Comparison of ENCODE assay signal across 23 cellular contexts in the genomic region with DNA sequence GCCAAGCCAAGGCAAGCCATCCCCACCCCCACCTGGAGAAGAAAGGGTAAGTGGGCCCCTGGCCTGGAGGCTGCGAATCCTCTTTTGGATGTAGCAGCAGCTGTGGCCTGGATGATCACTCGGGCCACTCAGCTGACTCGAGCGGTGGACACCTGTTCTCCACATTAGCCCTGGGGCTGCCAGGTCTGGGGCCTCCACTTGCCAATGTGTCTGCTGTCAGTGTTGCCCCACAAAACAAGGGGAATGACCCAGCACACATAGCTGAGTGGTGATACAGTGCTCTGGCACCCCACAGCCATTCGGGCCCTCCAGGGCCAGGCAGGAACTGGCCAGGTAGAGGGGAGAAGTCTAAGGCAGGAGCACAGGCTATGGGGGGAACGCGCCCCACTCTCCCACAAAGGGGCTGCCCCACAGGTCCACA. TPM values are rescaled to one million over a fixed set of nuclear protein-coding genes. Genes with fewer than 3 reads are reported as not detected.
A peak's percentile ranks its signal among the peaks of the same experiment; 100 is the strongest.
DNase-seq lines count a peak whose midpoint lies in the region; ATAC-seq and TF ChIP-seq lines count a peak whose summit lies in the region.
"Had no signal": no experiment of that assay in that cellular context is flagged by ENCODE, and none has a peak within 500 bp of the region (broad histone marks: within the 10 kb centered on the region; RNA-seq: fewer than 3 reads in every experiment).

No MANE protein-coding gene starts in this region.

- no peak for DNase-seq in cardiac muscle cell (ENCODE audit: low read depth in 1 of 2, low spot score in 1 of 2)
- no peak for DNase-seq in heart right ventricle
- DNase-seq in WERI-Rb-1: peak; percentile 88
- DNase-seq in myocyte (ENCODE audit: low read depth): peak; percentile 95
- no peak for DNase-seq in stimulated activated effector memory CD8-positive, alpha-beta T cell treated with anti-CD3 and anti-CD28 coated beads, Interleukin-12 subunit alpha, Interleukin-12 subunit beta, amount 100 ng/mL, for 72 hours (ENCODE audit: low spot score in 2 of 2)
- no peak for DNase-seq in DMS153 treated with DMSO at 0.1 percent for 48 hours (lab: John Stamatoyannopoulos, UW; ENCODE audit: unreplicated experiment)
- DNase-seq in NCI-H226: no peak
- DNase-seq in activated T-cell treated with anti-CD3 and anti-CD28 coated beads, Interleukin-2, amount 50 U/mL, for 48 hours: no peak
- DNase-seq: activated CD8-positive, alpha-beta T cell treated with anti-CD3 and anti-CD28 coated beads for 36 hours; activated naive CD4-positive, alpha-beta T cell treated with Interleukin-2 at 50 U/mL for 16 hours; activated T-cell treated with anti-CD3 and anti-CD28 coated beads, Interleukin-2, amount 50 U/mL, for 1 hour; amniotic stem cell; BE2C; caudate nucleus; erythroblast; foreskin melanocyte; kidney glomerular epithelial cell; MM.1S; NCI-H748 treated with DMSO at 0.1 percent for 48 hours had no signal

- H3K27ac ChIP-seq in cardiac muscle cell: peak overlapping the region; percentile 20
- H3K27ac ChIP-seq in heart right ventricle: peak overlapping the region in 1 of 10 donors; percentile 48
- H3K27ac ChIP-seq in WERI-Rb-1: peak overlapping the region; percentile 99
- H3K27ac ChIP-seq: A549, suprapubic skin had no signal

- no peaks in the 10 kb centered on the region for H3K9me3 ChIP-seq in cardiac muscle cell (ENCODE audit: low read depth)
- no peaks in the 10 kb centered on the region for H3K9me3 ChIP-seq in heart right ventricle
- H3K9me3 ChIP-seq in WERI-Rb-1 (ENCODE audit: severe bottlenecking): peaks cover 4% of the 10 kb centered on the region
- H3K9me3 ChIP-seq: A549, suprapubic skin had no signal

- H3K36me3 ChIP-seq in cardiac muscle cell (no peaks in the 10 kb centered on the region), heart right ventricle (peaks cover 0 to 25% (median 3%) of the 10 kb centered on the region in 9 donors), WERI-Rb-1 (peaks cover 50% of the 10 kb centered on the region)

- 76 to 83% methylated on average over 7 of the region's 7 CpGs for WGBS in heart right ventricle, 2 donors

- H3K36me3 Mint-ChIP-seq in stimulated activated effector memory CD8-positive, alpha-beta T cell treated with anti-CD3 and anti-CD28 coated beads, Interleukin-12 subunit alpha, Interleukin-12 subunit beta, amount 100 ng/mL, for 72 hours: peaks cover 11% of the 10 kb centered on the region

- H3K27me3 ChIP-seq in cardiac muscle cell: no peaks in the 10 kb centered on the region
- no peaks in the 10 kb centered on the region for H3K27me3 ChIP-seq in heart right ventricle
- H3K27me3 ChIP-seq in WERI-Rb-1 (ENCODE audit: insufficient read depth, low read depth, severe bottlenecking): no peaks in the 10 kb centered on the region
- H3K27me3 ChIP-seq: BE2C, suprapubic skin had no signal

- H3K4me1 Mint-ChIP-seq in stimulated activated effector memory CD8-positive, alpha-beta T cell treated with anti-CD3 and anti-CD28 coated beads, Interleukin-12 subunit alpha, Interleukin-12 subunit beta, amount 100 ng/mL, for 72 hours: peaks cover 38% of the 10 kb centered on the region

- intact Hi-C loops in heart right ventricle (cut with DNase I): loop anchor here in 5 of 10 donors (5.0 to 10.0 kb wide), 5 partner anchors 107 to 227 kb away; a partner anchor contains a TSS

- no peaks in the 10 kb centered on the region for H3K9me3 Mint-ChIP-seq in stimulated activated effector memory CD8-positive, alpha-beta T cell treated with anti-CD3 and anti-CD28 coated beads, Interleukin-12 subunit alpha, Interleukin-12 subunit beta, amount 100 ng/mL, for 72 hours
- H3K9me3 Mint-ChIP-seq: activated CD8-positive, alpha-beta T cell treated with anti-CD3 and anti-CD28 coated beads for 36 hours; T-helper 2 cell treated with Interferon-gamma antibody and Interleukin-4, amounts not matched to agents 5 μg/mL and 100 μg/mL, for 36 hours; WTC11 had no signal

- H3K4me3 Mint-ChIP-seq in stimulated activated effector memory CD8-positive, alpha-beta T cell treated with anti-CD3 and anti-CD28 coated beads, Interleukin-12 subunit alpha, Interleukin-12 subunit beta, amount 100 ng/mL, for 72 hours: no peak overlapping the region

- TF ChIP-seq CTCF in cardiac muscle cell (IDR thresholded peaks at IDR 0.05; ENCODE audit: low read depth, low read length): no peak
- no peak for TF ChIP-seq CTCF in heart right ventricle (IDR thresholded peaks at IDR 0.05)
- no peak for TF ChIP-seq CTCF in WERI-Rb-1 (IDR thresholded peaks at IDR 0.05; ENCODE audit: low read depth, low read length)

- peak overlapping the region; percentile 81 for H3K27ac Mint-ChIP-seq in stimulated activated effector memory CD8-positive, alpha-beta T cell treated with anti-CD3 and anti-CD28 coated beads, Interleukin-12 subunit alpha, Interleukin-12 subunit beta, amount 100 ng/mL, for 72 hours
- H3K27ac Mint-ChIP-seq: T-helper 2 cell treated with Interferon-gamma antibody and Interleukin-4, amounts not matched to agents 5 μg/mL and 100 μg/mL, for 36 hours had no signal

- no peak for ATAC-seq in heart right ventricle
- ATAC-seq in stimulated activated effector memory CD8-positive, alpha-beta T cell treated with anti-CD3 and anti-CD28 coated beads, Interleukin-12 subunit alpha, Interleukin-12 subunit beta, amount 100 ng/mL, for 72 hours: no peak
- ATAC-seq: A549; activated CD8-positive, alpha-beta T cell treated with anti-CD3 and anti-CD28 coated beads for 36 hours; WTC11 had no signal

- H3K4me3 ChIP-seq in cardiac muscle cell (no peak overlapping the region), heart right ventricle (peak overlapping the region in 1 of 10 donors; percentile 89), WERI-Rb-1 (ENCODE audit: low read depth, low read length) (peak overlapping the region; percentile 9; the same call in 1 of the 2 replicates)
- H3K4me3 ChIP-seq: A549, suprapubic skin had no signal

- H3K4me1 ChIP-seq in cardiac muscle cell (ENCODE audit: low read depth): peaks cover 22% of the 10 kb centered on the region
- H3K4me1 ChIP-seq in heart right ventricle: peaks cover 23 to 44% (median 35%) of the 10 kb centered on the region in 9 donors
- H3K4me1 ChIP-seq: BE2C had no signal

RNA-seq across cellular contexts. Expression of a gene that starts 2.6 kb away (rescaled TPM):
- 360 and 422 TPM in 2 replicates for total RNA-seq in cardiac muscle cell
- polyA plus RNA-seq in cardiac muscle cell: 295 and 302 TPM in 2 replicates
- total RNA-seq in heart right ventricle: 100 to 1,000 TPM in 1 of 10 donors, 10 to 100 TPM in 9; 66.1 to 104 (median 81.9) TPM
- 100 to 1,000 TPM; 129 to 147 TPM for polyA plus RNA-seq in heart right ventricle
- 565 and 642 TPM in 2 replicates for total RNA-seq in myocyte
- polyA plus RNA-seq in myocyte (2012): 278 TPM

RNA-seq across cellular contexts. Expression of a gene that starts 52.8 kb away (rescaled TPM):
- total RNA-seq in cardiac muscle cell (45.8 and 47.5 TPM in 2 replicates), heart right ventricle (10 to 100 TPM in 1 of 10 donors, 1 to 10 TPM in 9; 2.3 to 15.6 (median 3.3) TPM), myocyte (69.7 and 114 TPM in 2 replicates)
- polyA plus RNA-seq in cardiac muscle cell (27.2 and 32.2 TPM in 2 replicates), heart right ventricle (10 to 100 TPM in 1 of 2 donors, 1 to 10 TPM in 1; 1.6 to 10.3 TPM)
- polyA plus RNA-seq in myocyte (2012): 69.1 TPM

Comparison
In these comparisons a context has a peak if more than half of its experiments do, and no peak if none do; other contexts are left out.
1. DNase-seq: peak in WERI-Rb-1 (single experiment) and myocyte (single experiment); none in cardiac muscle cell (0 of 2), heart right ventricle (0 of 2), stimulated activated effector memory CD8-positive, alpha-beta T cell treated with anti-CD3 and anti-CD28 coated beads, Interleukin-12 subunit alpha, Interleukin-12 subunit beta, amount 100 ng/mL, for 72 hours (0 of 2), DMS153 treated with DMSO at 0.1 percent for 48 hours (single experiment), NCI-H226 (single experiment) and activated T-cell treated with anti-CD3 and anti-CD28 coated beads, Interleukin-2, amount 50 U/mL, for 48 hours (0 of 2).